21 cellular contexts compared by ENCODE assay signal in the genomic region with DNA sequence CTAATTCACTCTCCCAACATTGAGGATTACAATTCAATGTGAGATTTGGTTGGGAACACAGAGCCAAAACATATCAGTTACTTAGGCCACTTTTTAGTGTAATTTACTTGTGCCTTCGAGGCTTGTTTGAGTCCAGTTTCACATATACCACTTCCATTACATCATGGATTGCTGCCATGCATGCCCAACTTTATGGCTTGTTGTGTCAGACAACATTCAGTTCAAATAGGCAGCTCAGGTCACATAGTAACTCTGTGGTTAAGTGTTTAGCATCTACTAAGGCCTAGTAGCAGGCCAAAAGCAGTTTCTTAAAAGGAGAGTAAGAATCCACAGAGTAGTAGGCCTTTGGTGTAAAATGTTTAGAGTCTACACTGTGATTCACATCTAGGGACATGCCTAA.
"Had no signal": no experiment of that assay in that cellular context is flagged by ENCODE, and none has a peak within 500 bp of the region (broad histone marks: within the 10 kb centered on the region; RNA-seq: fewer than 3 reads in every experiment).

No MANE protein-coding gene starts in this region.

- H3K9me3 ChIP-seq: SK-N-SH had no signal

- H3K4me2 ChIP-seq: SK-N-SH had no signal

- ATAC-seq: Panc1, PC-3 had no signal

- H3K9me2 ChIP-seq: SK-N-SH had no signal

- DNase-seq: IMR-90, Kasumi-1, KG1, MM.1S, NCI-H1092 treated with DMSO at 0.1 percent for 48 hours, NCI-H1436, NCI-H187, NCI-H2029, NCI-H2081 treated with DMSO at 0.1 percent for 48 hours, NCI-H2171, NCI-H226, NCI-H446, NCI-H510A, NCI-H524 treated with DMSO at 0.1 percent for 48 hours, NCI-H69, NCI-H774, PC-3, SHP77, SK-N-SH had no signal

- H3K27ac ChIP-seq: RWPE1 had no signal

- H3K9ac ChIP-seq: SK-N-SH had no signal
